1 cellular context compared by ENCODE assay signal in the genomic region with DNA sequence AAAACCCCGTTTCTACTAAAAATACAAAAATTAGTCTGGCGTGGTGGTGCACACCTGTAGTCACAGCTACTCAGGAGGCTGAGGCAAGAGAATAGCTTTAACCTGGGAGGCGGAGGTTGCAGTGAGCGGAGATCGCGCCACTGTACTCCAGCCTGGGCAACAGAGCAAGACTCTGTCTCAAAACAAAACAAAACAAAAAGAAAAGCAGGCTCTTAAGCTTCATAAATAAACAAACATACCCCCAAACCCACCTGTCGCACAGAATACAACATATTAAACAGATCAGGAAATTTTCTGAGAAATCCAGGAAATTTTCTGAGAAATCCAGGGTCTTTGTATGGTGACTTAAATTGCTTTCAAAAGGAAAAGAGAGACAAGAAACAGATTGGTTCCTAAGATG. TPM values are rescaled to one million over a fixed set of nuclear protein-coding genes. Genes with fewer than 3 reads are reported as not detected.
"Had no signal": no experiment of that assay in that cellular context is flagged by ENCODE, and none has a peak within 500 bp of the region (broad histone marks: within the 10 kb centered on the region; RNA-seq: fewer than 3 reads in every experiment).

No MANE protein-coding gene starts in this region.

RNA-seq across cellular contexts. Expression of gene NR6A1, which starts 33.0 kb away (rescaled TPM):
- total RNA-seq: GM23248 had no signal
